ENCODE assay signal across 1 cellular context in the genomic region with DNA sequence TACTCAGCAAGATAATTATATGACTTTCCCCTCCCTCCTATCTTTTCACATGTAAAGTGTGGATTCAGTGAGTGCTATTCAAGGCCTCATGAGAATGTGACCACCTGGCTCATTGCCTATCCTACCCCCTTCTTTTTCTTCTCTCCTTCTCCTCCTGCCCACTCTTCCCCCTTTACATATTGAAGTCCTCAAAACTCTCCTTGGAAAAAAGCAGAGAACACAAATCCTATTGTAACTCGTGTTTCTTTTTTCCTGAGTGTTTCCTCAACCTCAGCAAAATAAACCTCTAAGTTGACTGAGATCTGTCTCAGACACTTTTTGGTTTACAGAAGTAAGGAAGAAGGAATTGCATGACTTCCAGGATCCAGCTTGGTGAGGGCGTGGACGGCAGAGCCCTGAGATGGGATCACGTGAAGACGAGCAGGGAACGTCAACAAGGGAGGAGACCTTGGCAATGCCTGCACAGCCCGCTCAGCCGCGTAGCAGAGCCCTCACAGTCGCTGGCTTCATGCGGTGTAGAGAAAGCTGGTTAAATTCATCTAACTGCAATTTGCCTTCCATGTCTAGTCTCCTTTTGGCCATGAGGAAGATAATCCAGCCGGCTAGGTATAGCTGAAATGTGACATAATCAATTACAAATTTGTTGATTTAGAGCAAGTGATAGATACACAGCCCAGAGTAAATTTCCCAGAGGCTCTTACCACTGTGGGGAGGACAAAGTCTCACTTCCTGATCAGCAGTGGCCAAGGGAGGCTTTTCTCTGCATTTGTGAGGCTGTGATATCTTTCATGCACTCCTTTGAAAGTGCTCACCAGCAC.
A peak's percentile ranks its signal among the peaks of the same experiment; 100 is the strongest.
TF ChIP-seq lines count a peak whose summit lies in the region.

No MANE protein-coding gene starts in this region.

TF ChIP-seq in HepG2, 621 proteins besides CTCF, POLR2A, EP300 and RAD21 (continued from another document and continues in another):
- TF ChIP-seq, protein P1, sequence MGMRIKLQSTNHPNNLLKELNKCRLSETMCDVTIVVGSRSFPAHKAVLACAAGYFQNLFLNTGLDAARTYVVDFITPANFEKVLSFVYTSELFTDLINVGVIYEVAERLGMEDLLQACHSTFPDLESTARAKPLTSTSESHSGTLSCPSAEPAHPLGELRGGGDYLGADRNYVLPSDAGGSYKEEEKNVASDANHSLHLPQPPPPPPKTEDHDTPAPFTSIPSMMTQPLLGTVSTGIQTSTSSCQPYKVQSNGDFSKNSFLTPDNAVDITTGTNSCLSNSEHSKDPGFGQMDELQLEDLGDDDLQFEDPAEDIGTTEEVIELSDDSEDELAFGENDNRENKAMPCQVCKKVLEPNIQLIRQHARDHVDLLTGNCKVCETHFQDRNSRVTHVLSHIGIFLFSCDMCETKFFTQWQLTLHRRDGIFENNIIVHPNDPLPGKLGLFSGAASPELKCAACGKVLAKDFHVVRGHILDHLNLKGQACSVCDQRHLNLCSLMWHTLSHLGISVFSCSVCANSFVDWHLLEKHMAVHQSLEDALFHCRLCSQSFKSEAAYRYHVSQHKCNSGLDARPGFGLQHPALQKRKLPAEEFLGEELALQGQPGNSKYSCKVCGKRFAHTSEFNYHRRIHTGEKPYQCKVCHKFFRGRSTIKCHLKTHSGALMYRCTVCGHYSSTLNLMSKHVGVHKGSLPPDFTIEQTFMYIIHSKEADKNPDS (CRISPR knock-in tag; IDR thresholded peaks at IDR 0.05): no peak
- TF ChIP-seq CEBPZ (IDR thresholded peaks at IDR 0.05; ENCODE audit: low read length) (no peak), BATF2 (CRISPR knock-in tag; IDR thresholded peaks at IDR 0.05) (no peak), SRY (CRISPR knock-in tag; IDR thresholded peaks at IDR 0.05) (no peak), DMAP1 (CRISPR knock-in tag; IDR thresholded peaks at IDR 0.05) (peak; percentile 31; the same call in 1 of the 2 replicates), ZNF383 (CRISPR knock-in tag; IDR thresholded peaks at IDR 0.05; ENCODE audit: borderline replicate concordance) (0 out of 2 replicates have a peak, but pooled peaks have one; percentile 47), NR2F6 (IDR thresholded peaks at IDR 0.05) (no peak), NR2F6 (CRISPR knock-in tag; IDR thresholded peaks at IDR 0.05) (0 out of 2 replicates have a peak, but pooled peaks have one; percentile 30), ZNF570 (CRISPR knock-in tag; IDR thresholded peaks at IDR 0.05; ENCODE audit: borderline replicate concordance) (no peak), EED (CRISPR knock-in tag; IDR thresholded peaks at IDR 0.05) (no peak), GATA4 (IDR thresholded peaks at IDR 0.05; ENCODE audit: borderline replicate concordance, low read depth) (no peak), SP4 (CRISPR knock-in tag; IDR thresholded peaks at IDR 0.05) (0 out of 2 replicates have a peak, but pooled peaks have one; percentile 33), NFKB2 (CRISPR knock-in tag; IDR thresholded peaks at IDR 0.05; ENCODE audit: borderline replicate concordance) (peak; percentile 75; the same call in 1 of the 2 replicates), FOXJ3 (CRISPR knock-in tag; IDR thresholded peaks at IDR 0.05; ENCODE audit: borderline replicate concordance) (0 out of 2 replicates have a peak, but pooled peaks have one; percentile 30), SOX6 (IDR thresholded peaks at IDR 0.05) (no peak), SOX6 (CRISPR knock-in tag; IDR thresholded peaks at IDR 0.05) (peak; percentile 68), ZNF614 (CRISPR knock-in tag; IDR thresholded peaks at IDR 0.05; ENCODE audit: borderline replicate concordance) (peak; percentile 81; the same call in 1 of the 2 replicates), KLF15 (CRISPR knock-in tag; IDR thresholded peaks at IDR 0.05; ENCODE audit: borderline replicate concordance) (no peak), ATF2 (CRISPR knock-in tag; IDR thresholded peaks at IDR 0.05) (peak; percentile 24; the same call in 1 of the 2 replicates), ZNF644 (CRISPR knock-in tag; IDR thresholded peaks at IDR 0.05; ENCODE audit: low read depth) (peak; percentile 26; the same call in 1 of the 2 replicates), ZNF773 (CRISPR knock-in tag; IDR thresholded peaks at IDR 0.05; ENCODE audit: borderline replicate concordance) (no peak), FOXP4 (CRISPR knock-in tag; IDR thresholded peaks at IDR 0.05) (peak; percentile 60), ATF7-NPFF (CRISPR knock-in tag; IDR thresholded peaks at IDR 0.05; ENCODE audit: low read depth) (no peak), KAT7 (CRISPR knock-in tag; IDR thresholded peaks at IDR 0.05; ENCODE audit: borderline replicate concordance) (no peak), GABPB1 (CRISPR knock-in tag; IDR thresholded peaks at IDR 0.05) (peak; percentile 47), BCL6 (CRISPR knock-in tag; IDR thresholded peaks at IDR 0.05) (peak; percentile 8; the same call in 1 of the 2 replicates), TCF7L2 (IDR thresholded peaks at IDR 0.05; ENCODE audit: low read depth, low read length) (no peak), ZNF782 (CRISPR knock-in tag; IDR thresholded peaks at IDR 0.05; ENCODE audit: borderline replicate concordance) (peak; percentile 33; the same call in 1 of the 2 replicates), ZNF713 (CRISPR knock-in tag; IDR thresholded peaks at IDR 0.05) (no peak), ZNF367 (CRISPR knock-in tag; IDR thresholded peaks at IDR 0.05; ENCODE audit: borderline replicate concordance) (no peak), DPF2 (CRISPR knock-in tag; IDR thresholded peaks at IDR 0.05; ENCODE audit: borderline replicate concordance, low read depth) (0 out of 2 replicates have a peak, but pooled peaks have one; percentile 74), RARA (CRISPR knock-in tag; IDR thresholded peaks at IDR 0.05) (peak; percentile 28), HIC2 (CRISPR knock-in tag; IDR thresholded peaks at IDR 0.05; ENCODE audit: low read depth) (no peak), ZBTB20 (CRISPR knock-in tag; IDR thresholded peaks at IDR 0.05; ENCODE audit: borderline replicate concordance, low read depth) (no peak)
- TF ChIP-seq, protein P2, sequence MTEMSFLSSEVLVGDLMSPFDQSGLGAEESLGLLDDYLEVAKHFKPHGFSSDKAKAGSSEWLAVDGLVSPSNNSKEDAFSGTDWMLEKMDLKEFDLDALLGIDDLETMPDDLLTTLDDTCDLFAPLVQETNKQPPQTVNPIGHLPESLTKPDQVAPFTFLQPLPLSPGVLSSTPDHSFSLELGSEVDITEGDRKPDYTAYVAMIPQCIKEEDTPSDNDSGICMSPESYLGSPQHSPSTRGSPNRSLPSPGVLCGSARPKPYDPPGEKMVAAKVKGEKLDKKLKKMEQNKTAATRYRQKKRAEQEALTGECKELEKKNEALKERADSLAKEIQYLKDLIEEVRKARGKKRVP (CRISPR knock-in tag; IDR thresholded peaks at IDR 0.05): 0 out of 4 replicates have a peak, but pooled peaks of 1 of the 2 experiments have one; percentile 26
- TF ChIP-seq, protein P3, sequence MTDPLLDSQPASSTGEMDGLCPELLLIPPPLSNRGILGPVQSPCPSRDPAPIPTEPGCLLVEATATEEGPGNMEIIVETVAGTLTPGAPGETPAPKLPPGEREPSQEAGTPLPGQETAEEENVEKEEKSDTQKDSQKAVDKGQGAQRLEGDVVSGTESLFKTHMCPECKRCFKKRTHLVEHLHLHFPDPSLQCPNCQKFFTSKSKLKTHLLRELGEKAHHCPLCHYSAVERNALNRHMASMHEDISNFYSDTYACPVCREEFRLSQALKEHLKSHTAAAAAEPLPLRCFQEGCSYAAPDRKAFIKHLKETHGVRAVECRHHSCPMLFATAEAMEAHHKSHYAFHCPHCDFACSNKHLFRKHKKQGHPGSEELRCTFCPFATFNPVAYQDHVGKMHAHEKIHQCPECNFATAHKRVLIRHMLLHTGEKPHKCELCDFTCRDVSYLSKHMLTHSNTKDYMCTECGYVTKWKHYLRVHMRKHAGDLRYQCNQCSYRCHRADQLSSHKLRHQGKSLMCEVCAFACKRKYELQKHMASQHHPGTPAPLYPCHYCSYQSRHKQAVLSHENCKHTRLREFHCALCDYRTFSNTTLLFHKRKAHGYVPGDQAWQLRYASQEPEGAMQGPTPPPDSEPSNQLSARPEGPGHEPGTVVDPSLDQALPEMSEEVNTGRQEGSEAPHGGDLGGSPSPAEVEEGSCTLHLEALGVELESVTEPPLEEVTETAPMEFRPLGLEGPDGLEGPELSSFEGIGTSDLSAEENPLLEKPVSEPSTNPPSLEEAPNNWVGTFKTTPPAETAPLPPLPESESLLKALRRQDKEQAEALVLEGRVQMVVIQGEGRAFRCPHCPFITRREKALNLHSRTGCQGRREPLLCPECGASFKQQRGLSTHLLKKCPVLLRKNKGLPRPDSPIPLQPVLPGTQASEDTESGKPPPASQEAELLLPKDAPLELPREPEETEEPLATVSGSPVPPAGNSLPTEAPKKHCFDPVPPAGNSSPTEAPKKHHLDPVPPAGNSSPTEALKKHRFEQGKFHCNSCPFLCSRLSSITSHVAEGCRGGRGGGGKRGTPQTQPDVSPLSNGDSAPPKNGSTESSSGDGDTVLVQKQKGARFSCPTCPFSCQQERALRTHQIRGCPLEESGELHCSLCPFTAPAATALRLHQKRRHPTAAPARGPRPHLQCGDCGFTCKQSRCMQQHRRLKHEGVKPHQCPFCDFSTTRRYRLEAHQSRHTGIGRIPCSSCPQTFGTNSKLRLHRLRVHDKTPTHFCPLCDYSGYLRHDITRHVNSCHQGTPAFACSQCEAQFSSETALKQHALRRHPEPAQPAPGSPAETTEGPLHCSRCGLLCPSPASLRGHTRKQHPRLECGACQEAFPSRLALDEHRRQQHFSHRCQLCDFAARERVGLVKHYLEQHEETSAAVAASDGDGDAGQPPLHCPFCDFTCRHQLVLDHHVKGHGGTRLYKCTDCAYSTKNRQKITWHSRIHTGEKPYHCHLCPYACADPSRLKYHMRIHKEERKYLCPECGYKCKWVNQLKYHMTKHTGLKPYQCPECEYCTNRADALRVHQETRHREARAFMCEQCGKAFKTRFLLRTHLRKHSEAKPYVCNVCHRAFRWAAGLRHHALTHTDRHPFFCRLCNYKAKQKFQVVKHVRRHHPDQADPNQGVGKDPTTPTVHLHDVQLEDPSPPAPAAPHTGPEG (CRISPR knock-in tag; IDR thresholded peaks at IDR 0.05): 0 out of 2 replicates have a peak, but pooled peaks have one; percentile 28
